Comparison of ENCODE assay signal across 21 cellular contexts in the genomic region with DNA sequence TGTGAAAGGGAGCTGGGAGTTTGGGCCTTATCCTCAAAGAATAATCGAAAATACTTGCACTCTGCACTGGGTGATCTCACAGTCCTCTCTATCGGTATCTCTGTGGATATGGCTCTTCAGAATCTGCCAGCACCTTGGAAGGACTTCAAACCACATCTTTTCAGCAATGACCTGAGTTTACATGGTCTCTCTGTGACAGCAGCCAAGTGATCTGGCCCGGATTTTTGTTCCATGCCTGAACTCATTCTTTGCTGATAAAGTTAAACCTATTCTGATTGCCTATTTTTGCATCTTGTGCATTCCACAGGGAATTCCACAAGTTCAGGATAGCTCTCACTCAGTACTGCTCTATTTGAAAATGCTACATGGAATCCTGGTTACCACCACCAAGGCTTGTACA.
"Had no signal": no experiment of that assay in that cellular context is flagged by ENCODE, and none has a peak within 500 bp of the region (broad histone marks: within the 10 kb centered on the region; RNA-seq: fewer than 3 reads in every experiment).

No MANE protein-coding gene starts in this region.

- H3K27me3 Mint-ChIP-seq: activated CD4-positive, alpha-beta memory T cell treated with anti-CD3 and anti-CD28 coated beads for 36 hours; activated naive CD8-positive, alpha-beta T cell treated with anti-CD3 and anti-CD28 coated beads for 36 hours; central memory CD8-positive, alpha-beta T cell; dendritic cell treated with granulocyte-macrophage colony-stimulating factor and Interleukin-4, amounts not matched to agents 40 ng/mL and 50 ng/mL, for 4 days; effector memory CD8-positive, alpha-beta T cell; progenitor cell of endocrine pancreas had no signal

- H3K9me3 ChIP-seq: sigmoid colon, suprapubic skin, upper lobe of left lung had no signal

- H3K4me3 ChIP-seq: lung, sigmoid colon, suprapubic skin, upper lobe of left lung had no signal

- ATAC-seq: effector memory CD8-positive, alpha-beta T cell; natural killer cell; stimulated activated naive CD8-positive, alpha-beta T cell treated with anti-CD3 and anti-CD28 coated beads, Interleukin-15, Interleukin-2, amounts not matched to agents 100 U/mL and 50 U/mL, for 24 hours; T-cell had no signal

- H3K4me1 ChIP-seq: sigmoid colon, suprapubic skin, upper lobe of left lung had no signal

- H3K27me3 ChIP-seq: sigmoid colon, suprapubic skin, upper lobe of left lung had no signal

- H3K36me3 ChIP-seq: sigmoid colon, suprapubic skin, upper lobe of left lung had no signal

- H3K36me3 Mint-ChIP-seq: activated CD4-positive, alpha-beta memory T cell treated with anti-CD3 and anti-CD28 coated beads for 36 hours; activated naive CD8-positive, alpha-beta T cell treated with anti-CD3 and anti-CD28 coated beads for 36 hours; natural killer cell; T-cell had no signal

- DNase-seq: activated CD4-positive, alpha-beta memory T cell treated with anti-CD3 and anti-CD28 coated beads for 36 hours; activated gamma-delta T cell treated with Interleukin-2 at 50 U/mL for 16 hours; activated naive CD8-positive, alpha-beta T cell treated with anti-CD3 and anti-CD28 coated beads for 36 hours; activated T-cell treated with anti-CD3 and anti-CD28 coated beads, Interleukin-2, amount 50 U/mL, for 48 hours; anterior cingulate cortex; effector memory CD8-positive, alpha-beta T cell; hypothalamus; natural killer cell; occipital lobe; sigmoid colon; stimulated activated CD4-positive, alpha-beta T cell treated with anti-CD3 and anti-CD28 coated beads, Interleukin-2, amount 100 ng/mL, for 48 hours; stimulated activated CD8-positive, alpha-beta memory T cell treated with anti-CD3 and anti-CD28 coated beads, Interleukin-4, amount 100 ng/mL, for 48 hours; stimulated activated naive CD8-positive, alpha-beta T cell treated with anti-CD3 and anti-CD28 coated beads, Interleukin-15, Interleukin-2, amounts not matched to agents 100 U/mL and 50 U/mL, for 24 hours; T-cell; T1000; upper lobe of left lung had no signal

- H3K4me1 Mint-ChIP-seq: activated naive CD8-positive, alpha-beta T cell treated with anti-CD3 and anti-CD28 coated beads for 36 hours; central memory CD8-positive, alpha-beta T cell; natural killer cell; T-cell had no signal

- H3K9me3 Mint-ChIP-seq: activated CD4-positive, alpha-beta memory T cell treated with anti-CD3 and anti-CD28 coated beads for 36 hours; activated naive CD8-positive, alpha-beta T cell treated with anti-CD3 and anti-CD28 coated beads for 36 hours had no signal

- H3K4me3 Mint-ChIP-seq: activated CD4-positive, alpha-beta memory T cell treated with anti-CD3 and anti-CD28 coated beads for 36 hours; activated naive CD8-positive, alpha-beta T cell treated with anti-CD3 and anti-CD28 coated beads for 36 hours; central memory CD8-positive, alpha-beta T cell; dendritic cell treated with granulocyte-macrophage colony-stimulating factor and Interleukin-4, amounts not matched to agents 40 ng/mL and 50 ng/mL, for 4 days; effector memory CD8-positive, alpha-beta T cell; natural killer cell; T-cell had no signal

- H3K27ac Mint-ChIP-seq: activated CD4-positive, alpha-beta memory T cell treated with anti-CD3 and anti-CD28 coated beads for 36 hours; activated naive CD8-positive, alpha-beta T cell treated with anti-CD3 and anti-CD28 coated beads for 36 hours; dendritic cell treated with granulocyte-macrophage colony-stimulating factor and Interleukin-4, amounts not matched to agents 40 ng/mL and 50 ng/mL, for 4 days; effector memory CD8-positive, alpha-beta T cell; natural killer cell; progenitor cell of endocrine pancreas; T-cell had no signal
